In the genomic region with DNA sequence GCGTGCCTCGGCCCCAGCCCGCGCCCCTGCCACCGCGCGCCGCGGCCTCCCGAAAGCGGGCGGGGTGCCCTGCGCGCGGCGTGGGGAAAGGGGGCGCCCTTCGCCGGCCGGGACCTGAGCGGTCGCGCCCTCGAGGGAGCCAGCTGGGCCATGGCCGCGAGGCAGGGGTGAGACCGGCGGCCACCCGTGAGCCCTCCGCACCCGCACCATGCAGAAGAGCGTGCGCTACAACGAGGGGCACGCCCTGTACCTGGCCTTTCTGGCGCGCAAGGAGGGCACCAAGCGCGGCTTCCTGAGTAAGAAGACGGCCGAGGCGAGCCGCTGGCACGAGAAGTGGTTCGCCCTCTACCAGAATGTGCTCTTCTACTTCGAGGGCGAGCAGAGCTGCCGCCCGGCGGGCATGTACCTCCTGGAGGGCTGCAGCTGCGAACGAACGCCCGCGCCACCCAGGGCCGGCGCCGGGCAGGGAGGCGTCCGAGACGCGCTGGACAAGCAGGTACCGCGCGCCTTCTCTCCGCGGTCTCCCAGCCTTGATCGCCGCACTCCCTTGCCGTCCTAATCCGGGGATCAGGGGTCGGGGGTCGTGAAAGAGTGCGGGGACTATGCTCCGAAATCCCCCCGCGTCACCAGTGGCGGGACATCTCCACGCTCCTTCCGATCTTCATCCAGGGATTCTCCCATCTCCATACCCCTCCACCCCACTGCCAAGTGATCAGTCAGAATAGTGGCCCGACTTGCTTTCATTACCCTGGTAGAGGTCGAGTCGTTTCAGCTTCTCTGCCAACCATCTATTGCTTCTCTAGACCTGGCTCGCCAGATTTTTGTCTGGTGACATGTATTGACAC, we compare ENCODE assay signal across 8 cellular contexts. TPM values are rescaled to one million over a fixed set of nuclear protein-coding genes. Genes with fewer than 3 reads are reported as not detected.
DNase-seq lines count a peak whose midpoint lies in the region; ATAC-seq, FAIRE-seq and TF ChIP-seq lines count a peak whose summit lies in the region.

No MANE protein-coding gene starts in this region.

- no peaks in the 10 kb centered on the region for H3K9me3 Mint-ChIP-seq in T-cell

- H3K9me3 ChIP-seq in sigmoid colon = no peaks in the 10 kb centered on the region

- FAIRE-seq in D721Med (lab: Jason Lieb, UNC) = no peak

- H3K4me3 Mint-ChIP-seq in T-cell = peak overlapping the region; percentile 85 to 89 (median 88)

- ATAC-seq in T-cell (replicated peaks in 1 of 4) = peak; percentile 32 to 71 (median 66)

- peaks cover 58 to 65% (median 61%) of the 10 kb centered on the region in 3 donors for H3K4me1 Mint-ChIP-seq in T-cell

- TF ChIP-seq EP300 in sigmoid colon (IDR thresholded peaks at IDR 0.05) = no peak

- WGBS in sigmoid colon, 2 donors = 1 to 2% methylated on average over 84 of the region's 84 CpGs

- H3K27me3 ChIP-seq in sigmoid colon = peaks cover 0 to 36% (median 16%) of the 10 kb centered on the region in 3 donors

- intact Hi-C loops in sigmoid colon (cut with DNase I) = loop anchor here (5.0 to 10.0 kb wide), 4 partner anchors 104 to 234 kb away; no protein-coding TSS in a partner anchor

- POLR2A ChIA-PET in T-cell (lab: Charles Lee) = no interaction called here

- H3K27ac ChIP-seq in angular gyrus (ENCODE audit: low read depth, low read length) = peak overlapping the region; percentile 16
- H3K27ac ChIP-seq in sigmoid colon = peak overlapping the region; percentile 68 to 75 (median 72)

- no peaks in the 10 kb centered on the region for H3K36me3 ChIP-seq in sigmoid colon

- CTCF ChIA-PET in T-cell (lab: Charles Lee) = interaction anchor here in 1 of 2 donors (0.9 to 1.2 kb wide), 3 partner anchors 45 to 148 kb away, joined by 3 to 4 read pairs (median 3); no protein-coding TSS in a partner anchor

- TF ChIP-seq CTCF in D721Med (IDR thresholded peaks at IDR 0.05; ENCODE audit: insufficient read depth, missing control alignments) (peak; percentile 30), sigmoid colon (IDR thresholded peaks at IDR 0.05) (no peak)

- H3K4me3 ChIP-seq in iPS-11a (ENCODE audit: low read depth, low read length) = peak overlapping the region; percentile 38
- H3K4me3 ChIP-seq in sigmoid colon = peak overlapping the region; percentile 37 to 55 (median 51)

- no peak for TF ChIP-seq POLR2A in sigmoid colon (IDR thresholded peaks at IDR 0.05)

- H3K27me3 Mint-ChIP-seq in T-cell = peaks cover 0 to 5% of the 10 kb centered on the region in 2 donors

- H3K4me1 ChIP-seq in sigmoid colon = peaks cover 0 to 13% (median 8%) of the 10 kb centered on the region in 4 donors

- DNase-seq in D721Med (ENCODE audit: insufficient read length, low spot score) (no peak), T-cell (peak in 30 of 34 experiments; percentile 9 to 60 (median 36)), sigmoid colon (no peak), NCI-H187 treated with DMSO at 0.1 percent for 48 hours (lab: John Stamatoyannopoulos, UW) (no peak), GF-D8 (lab: John Stamatoyannopoulos, UW) (no peak), NCI-H2081 treated with DMSO at 0.1 percent for 48 hours (lab: John Stamatoyannopoulos, UW) (no peak)

- no peaks in the 10 kb centered on the region for H3K36me3 Mint-ChIP-seq in T-cell

- H3K27ac Mint-ChIP-seq in T-cell = peak overlapping the region; percentile 88 to 93

RNA-seq across cellular contexts. Expression of a gene that starts 0.6 kb away (rescaled TPM):
- total RNA-seq in T-cell = 10 to 100 TPM; 25.2 to 53.0 (median 27.0) TPM
- total RNA-seq in sigmoid colon = 1 to 10 TPM; 6.8 to 9.5 (median 7.3) TPM
- 1 to 10 TPM in 1 of 3 donors, under 1 TPM in 2; under 0.01 to 1.9 (median 0.23) TPM for polyA plus RNA-seq in sigmoid colon

Comparison
In these comparisons a context has a peak if more than half of its experiments do, and no peak if none do; other contexts are left out.
1. DNase-seq: peak in T-cell (30 of 34); none in D721Med (single experiment), sigmoid colon (single experiment), NCI-H187 treated with DMSO at 0.1 percent for 48 hours (single experiment), GF-D8 (single experiment) and NCI-H2081 treated with DMSO at 0.1 percent for 48 hours (single experiment).